In genomic region chr12:50639721-50640120, GRCh38 we compare ENCODE assay signal across 17 cellular contexts.
DNase-seq lines count a peak whose midpoint lies in the region; ATAC-seq, FAIRE-seq and TF ChIP-seq lines count a peak whose summit lies in the region.
"Had no signal": no experiment of that assay in that cellular context is flagged by ENCODE, and none has a peak within 500 bp of the region (broad histone marks: within the 10 kb centered on the region; RNA-seq: fewer than 3 reads in every experiment).

No MANE protein-coding gene starts in this region.

- TF ChIP-seq CTCF in LNCaP clone FGC (IDR thresholded peaks at IDR 0.05; ENCODE audit: control insufficient read depth, extremely low read depth, insufficient read depth) (no peak), bronchial epithelial cell (IDR thresholded peaks at IDR 0.05; ENCODE audit: insufficient read depth, low read length, severe bottlenecking) (no peak)

- no peak for TF ChIP-seq POLR2A in GM12891 (IDR thresholded peaks at IDR 0.05; ENCODE audit: low read depth, low read length)

- H3K4me3 ChIP-seq in LNCaP clone FGC (ENCODE audit: low read depth, low read length) (no peak overlapping the region), bronchial epithelial cell (ENCODE audit: low read depth, low read length) (no peak overlapping the region)
- H3K4me3 ChIP-seq: SJSA1 had no signal

- peak; percentile 64 to 65 for ATAC-seq in activated CD4-positive, CD25-positive, alpha-beta regulatory T cell treated with anti-CD3 and anti-CD28 coated beads, Interleukin-2, amount 50 U/mL, for 24 hours
- ATAC-seq in HG03095 (IDR thresholded peaks at IDR 0.05; ENCODE audit: unreplicated experiment), result no peak

- H3K27me3 ChIP-seq in bronchial epithelial cell (ENCODE audit: control insufficient read depth, insufficient read depth, low read length), result no peaks in the 10 kb centered on the region
- H3K27me3 ChIP-seq: SJSA1 had no signal

- no peak for DNase-seq in activated CD4-positive, CD25-positive, alpha-beta regulatory T cell treated with anti-CD3 and anti-CD28 coated beads, Interleukin-2, amount 50 U/mL, for 72 hours
- peak; percentile 20 for DNase-seq in DMS153 treated with DMSO at 0.1 percent for 48 hours (lab: John Stamatoyannopoulos, UW; ENCODE audit: unreplicated experiment)
- DNase-seq in LNCaP clone FGC (ENCODE audit: low read depth), result peak; percentile 59
- DNase-seq in bronchial epithelial cell (ENCODE audit: low read depth), result peak; percentile 72
- no peak for DNase-seq in GM12891 (ENCODE audit: insufficient read length, low spot score)
- no peak for DNase-seq in NCI-H1417 (lab: John Stamatoyannopoulos, UW)
- DNase-seq: ACHN, AML-193, Caco-2, DMS53, H9, MV-4-11, NCI-H1417 treated with DMSO at 0.1 percent for 48 hours, NCI-H1930 had no signal

- no peaks in the 10 kb centered on the region for H3K36me3 ChIP-seq in bronchial epithelial cell (ENCODE audit: control insufficient read depth, insufficient read depth, low read length)

- FAIRE-seq in bronchial epithelial cell (lab: Jason Lieb, UNC), result no peak
- no peak for FAIRE-seq in GM12891 (lab: Jason Lieb, UNC)

TF ChIP-seq in GM12891, 5 proteins besides CTCF, POLR2A, EP300 and RAD21:
- no peak for TF ChIP-seq POLR2AphosphoS5 (IDR thresholded peaks at IDR 0.05; ENCODE audit: low read depth, low read length)
- TF ChIP-seq SPI1 (IDR thresholded peaks at IDR 0.05; ENCODE audit: low read depth, low read length), result no peak
- no peak for TF ChIP-seq TAF1 (IDR thresholded peaks at IDR 0.05; ENCODE audit: low read depth, low read length)
- TF ChIP-seq PAX5 (IDR thresholded peaks at IDR 0.05; ENCODE audit: insufficient read depth, low read length, severe bottlenecking), result no peak
- TF ChIP-seq POU2F2 (IDR thresholded peaks at IDR 0.05; ENCODE audit: low read depth, low read length), result no peak

Comparison
In these comparisons a context has a peak if more than half of its experiments do, and no peak if none do; other contexts are left out.
1. DNase-seq: peak in DMS153 treated with DMSO at 0.1 percent for 48 hours (single experiment), LNCaP clone FGC (single experiment) and bronchial epithelial cell (single experiment); none in activated CD4-positive, CD25-positive, alpha-beta regulatory T cell treated with anti-CD3 and anti-CD28 coated beads, Interleukin-2, amount 50 U/mL, for 72 hours (single experiment), GM12891 (single experiment) and NCI-H1417 (0 of 3).